ENCODE assay signal across 8 cellular contexts in genomic region chr5:132459983-132460834, GRCh38. TPM values are rescaled to one million over a fixed set of nuclear protein-coding genes. Genes with fewer than 3 reads are reported as not detected.
DNase-seq lines count a peak whose midpoint lies in the region; ATAC-seq, FAIRE-seq and TF ChIP-seq lines count a peak whose summit lies in the region.

No MANE protein-coding gene starts in this region.

- intact Hi-C loops in naive thymus-derived CD4-positive, alpha-beta T cell (cut with micrococcal nuclease): no loop called here

- H3K27ac Mint-ChIP-seq in naive thymus-derived CD4-positive, alpha-beta T cell: peak overlapping the region; percentile 63 to 99 (median 83)
- no peak overlapping the region for H3K27ac Mint-ChIP-seq in progenitor cell of endocrine pancreas

- in situ Hi-C loops in astrocyte of the cerebellum (cut with HindIII; ENCODE audit: low sequenced_read_pairs): no loop called here

- H3K36me3 ChIP-seq in naive thymus-derived CD4-positive, alpha-beta T cell (ENCODE audit: control insufficient read depth in 2 of 3, insufficient read depth in 3 of 3, low read length in 3 of 3): peaks cover 0 to 4% (median 0%) of the 10 kb centered on the region in 3 experiments

- POLR2A ChIA-PET in naive thymus-derived CD4-positive, alpha-beta T cell (lab: Charles Lee): interaction anchor here (0.8 to 8.5 kb wide), 8 partner anchors 9 to 46 kb away, joined by 5 to 226 read pairs (median 83); partner anchors contain the start of gene IRF1

- H3K27ac ChIP-seq in naive thymus-derived CD4-positive, alpha-beta T cell (ENCODE audit: low read depth, low read length): no peak overlapping the region

- H3K27me3 Mint-ChIP-seq in naive thymus-derived CD4-positive, alpha-beta T cell: no peaks in the 10 kb centered on the region
- peaks cover 13% of the 10 kb centered on the region for H3K27me3 Mint-ChIP-seq in progenitor cell of endocrine pancreas

- DNase-seq in NCI-H2029 (lab: John Stamatoyannopoulos, UW): peak; percentile 80
- DNase-seq in astrocyte of the cerebellum (ENCODE audit: low read depth): no peak
- DNase-seq in naive thymus-derived CD4-positive, alpha-beta T cell: no peak
- no peak for DNase-seq in GM12892 (ENCODE audit: insufficient read length)
- no peak for DNase-seq in activated gamma-delta T cell treated with Interleukin-2 at 50 U/mL for 16 hours
- DNase-seq in progenitor cell of endocrine pancreas (ENCODE audit: low spot score, unreplicated experiment): no peak

- no peak for FAIRE-seq in GM12892 (lab: Jason Lieb, UNC)

- no peaks in the 10 kb centered on the region for H3K27me3 ChIP-seq in naive thymus-derived CD4-positive, alpha-beta T cell (ENCODE audit: control insufficient read depth in 2 of 2, insufficient read depth in 2 of 2, low read length in 2 of 2)

- H3K4me3 ChIP-seq in astrocyte of the cerebellum (ENCODE audit: low read depth, low read length): no peak overlapping the region
- peak overlapping the region; percentile 4 for H3K4me3 ChIP-seq in naive thymus-derived CD4-positive, alpha-beta T cell (ENCODE audit: low read length)

- ATAC-seq in naive thymus-derived CD4-positive, alpha-beta T cell: peak; percentile 40
- no peak for ATAC-seq in GM21717 (IDR thresholded peaks at IDR 0.05; ENCODE audit: unreplicated experiment)

- H3K36me3 Mint-ChIP-seq in naive thymus-derived CD4-positive, alpha-beta T cell: peaks cover 5 to 55% (median 17%) of the 10 kb centered on the region in 5 donors
- H3K36me3 Mint-ChIP-seq in progenitor cell of endocrine pancreas (ENCODE audit: insufficient read depth): no peaks in the 10 kb centered on the region

- peak overlapping the region in 9 of 10 donors; percentile 15 to 71 (median 48) for H3K4me3 Mint-ChIP-seq in naive thymus-derived CD4-positive, alpha-beta T cell
- no peak overlapping the region for H3K4me3 Mint-ChIP-seq in progenitor cell of endocrine pancreas (ENCODE audit: low read depth)

- no peak for TF ChIP-seq POLR2A in GM12892 (IDR thresholded peaks at IDR 0.05; ENCODE audit: low read depth, low read length)

- H3K4me1 ChIP-seq in naive thymus-derived CD4-positive, alpha-beta T cell (ENCODE audit: control insufficient read depth in 2 of 2, insufficient read depth in 2 of 2, low read length in 2 of 2): peaks cover 80 to 97% of the 10 kb centered on the region in 2 donors

- TF ChIP-seq CTCF in GM12872 (IDR thresholded peaks at IDR 0.05; ENCODE audit: insufficient read depth, low read depth, low read length) (0 out of 3 replicates have a peak, but pooled peaks have one; percentile 34), astrocyte of the cerebellum (IDR thresholded peaks at IDR 0.05; ENCODE audit: low read depth, low read length, missing control alignments) (peak; percentile 41), progenitor cell of endocrine pancreas (IDR thresholded peaks at IDR 0.05; ENCODE audit: unreplicated experiment) (no peak)

- H3K9me3 Mint-ChIP-seq in naive thymus-derived CD4-positive, alpha-beta T cell: peaks cover 0 to 3% (median 0%) of the 10 kb centered on the region in 11 donors
- no peaks in the 10 kb centered on the region for H3K9me3 Mint-ChIP-seq in progenitor cell of endocrine pancreas (ENCODE audit: low read depth)

- no peaks in the 10 kb centered on the region for H3K9me3 ChIP-seq in naive thymus-derived CD4-positive, alpha-beta T cell (ENCODE audit: control insufficient read depth in 2 of 3, low read length in 3 of 3)

- CTCF ChIA-PET in naive thymus-derived CD4-positive, alpha-beta T cell (lab: Charles Lee): interaction anchor here (0.7 to 5.8 kb wide), 11 partner anchors 12 to 73 kb away, joined by 3 to 30 read pairs (median 4); partner anchors contain the start of gene IRF1

- peaks cover 79 to 97% (median 94%) of the 10 kb centered on the region in 7 donors for H3K4me1 Mint-ChIP-seq in naive thymus-derived CD4-positive, alpha-beta T cell
- peaks cover 17% of the 10 kb centered on the region for H3K4me1 Mint-ChIP-seq in progenitor cell of endocrine pancreas (ENCODE audit: low read depth)

RNA-seq across cellular contexts. Expression of gene IRF1, which starts 30.4 kb away (rescaled TPM):
- 100 to 1,000 TPM; 118 to 632 (median 549) TPM for total RNA-seq in naive thymus-derived CD4-positive, alpha-beta T cell
- polyA plus RNA-seq in naive thymus-derived CD4-positive, alpha-beta T cell: 100 to 1,000 TPM; 148 to 174 TPM
- 29.9 TPM for polyA plus RNA-seq in GM12892 (2012; ENCODE audit: missing spikeins)
- total RNA-seq in progenitor cell of endocrine pancreas: 2.3 and 4.1 TPM in 2 replicates

Comparison
In these comparisons a context has a peak if more than half of its experiments do, and no peak if none do; other contexts are left out.
1. RNA of gene IRF1, which starts 30.4 kb away (total RNA-seq): 118 to 632 TPM in naive thymus-derived CD4-positive, alpha-beta T cell; 2.3 to 4.1 TPM in progenitor cell of endocrine pancreas; every median in the first group is over 10 times any median in the second.